In the genomic region with DNA sequence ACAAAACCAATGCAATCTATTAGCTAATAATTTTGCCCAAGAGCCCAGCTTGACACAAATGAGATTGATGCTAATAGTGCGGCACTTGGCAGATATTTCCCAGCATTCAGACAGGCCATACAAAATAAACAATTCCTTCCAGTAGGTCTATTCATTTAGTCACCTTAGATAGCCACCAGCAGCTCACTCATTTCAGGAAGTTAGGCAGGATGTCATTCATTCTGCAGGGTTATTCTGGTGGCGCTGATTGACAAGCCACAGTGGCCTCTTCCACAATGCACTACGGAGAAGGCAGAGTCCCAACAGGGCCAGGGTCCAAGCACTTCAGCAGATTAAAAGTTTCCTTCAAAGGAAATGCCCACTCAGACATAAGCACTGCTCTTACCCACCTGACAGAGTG, we compare ENCODE assay signal across 1 cellular context.
TF ChIP-seq lines count a peak whose summit lies in the region.

No MANE protein-coding gene starts in this region.

TF ChIP-seq in IMR-90, 13 proteins besides CTCF, POLR2A, EP300 and RAD21:
- TF ChIP-seq RCOR1 (IDR thresholded peaks at IDR 0.05; ENCODE audit: insufficient replicate concordance, low read length) (no peak), SMC3 (IDR thresholded peaks at IDR 0.05; ENCODE audit: low read depth, low read length) (no peak), CHD1 (IDR thresholded peaks at IDR 0.05; ENCODE audit: low read depth, low read length) (no peak), MXI1 (IDR thresholded peaks at IDR 0.05; ENCODE audit: borderline replicate concordance, low read depth, low read length) (no peak), MAFK (IDR thresholded peaks at IDR 0.05; ENCODE audit: low read depth, low read length) (no peak), FOS (IDR thresholded peaks at IDR 0.05; ENCODE audit: low read depth, low read length) (no peak)
- TF ChIP-seq, protein P1, sequence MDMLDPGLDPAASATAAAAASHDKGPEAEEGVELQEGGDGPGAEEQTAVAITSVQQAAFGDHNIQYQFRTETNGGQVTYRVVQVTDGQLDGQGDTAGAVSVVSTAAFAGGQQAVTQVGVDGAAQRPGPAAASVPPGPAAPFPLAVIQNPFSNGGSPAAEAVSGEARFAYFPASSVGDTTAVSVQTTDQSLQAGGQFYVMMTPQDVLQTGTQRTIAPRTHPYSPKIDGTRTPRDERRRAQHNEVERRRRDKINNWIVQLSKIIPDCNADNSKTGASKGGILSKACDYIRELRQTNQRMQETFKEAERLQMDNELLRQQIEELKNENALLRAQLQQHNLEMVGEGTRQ (IDR thresholded peaks at IDR 0.05; ENCODE audit: low read depth, low read length), result no peak
- TF ChIP-seq, protein P2, sequence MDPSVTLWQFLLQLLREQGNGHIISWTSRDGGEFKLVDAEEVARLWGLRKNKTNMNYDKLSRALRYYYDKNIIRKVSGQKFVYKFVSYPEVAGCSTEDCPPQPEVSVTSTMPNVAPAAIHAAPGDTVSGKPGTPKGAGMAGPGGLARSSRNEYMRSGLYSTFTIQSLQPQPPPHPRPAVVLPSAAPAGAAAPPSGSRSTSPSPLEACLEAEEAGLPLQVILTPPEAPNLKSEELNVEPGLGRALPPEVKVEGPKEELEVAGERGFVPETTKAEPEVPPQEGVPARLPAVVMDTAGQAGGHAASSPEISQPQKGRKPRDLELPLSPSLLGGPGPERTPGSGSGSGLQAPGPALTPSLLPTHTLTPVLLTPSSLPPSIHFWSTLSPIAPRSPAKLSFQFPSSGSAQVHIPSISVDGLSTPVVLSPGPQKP (IDR thresholded peaks at IDR 0.05; ENCODE audit: borderline replicate concordance, low read depth, low read length), result no peak
